In genomic region chr7:106285051-106285800, GRCh38 we compare ENCODE assay signal across 1 cellular context.
TF ChIP-seq lines count a peak whose summit lies in the region.

No MANE protein-coding gene starts in this region.

TF ChIP-seq in HepG2, 621 proteins besides CTCF, POLR2A, EP300 and RAD21 (continued from another document and continues in another):
- TF ChIP-seq DZIP1 (CRISPR knock-in tag; IDR thresholded peaks at IDR 0.05) (no peak; the same call in 1 of the 2 replicates), ZNF556 (CRISPR knock-in tag; IDR thresholded peaks at IDR 0.05; ENCODE audit: borderline replicate concordance) (peak; percentile 61; the same call in 1 of the 2 replicates), PITX1 (CRISPR knock-in tag; IDR thresholded peaks at IDR 0.05) (peak; percentile 34; the same call in 1 of the 2 replicates), MEIS1 (CRISPR knock-in tag; IDR thresholded peaks at IDR 0.05; ENCODE audit: borderline replicate concordance) (peak; percentile 64), POGK (CRISPR knock-in tag; conservative IDR thresholded peaks at IDR 0.05) (peak; percentile 27; the same call in 1 of the 2 replicates), FOXA1 (IDR thresholded peaks at IDR 0.05) (no peak), FOXA1 (CRISPR knock-in tag; IDR thresholded peaks at IDR 0.05) (no peak), ZSCAN12 (CRISPR knock-in tag; IDR thresholded peaks at IDR 0.05) (no peak), BATF2 (CRISPR knock-in tag; IDR thresholded peaks at IDR 0.05) (no peak; the same call in 1 of the 2 replicates), ZBTB20 (CRISPR knock-in tag; IDR thresholded peaks at IDR 0.05; ENCODE audit: borderline replicate concordance, low read depth) (peak; percentile 43; the same call in 1 of the 2 replicates), REPIN1 (CRISPR knock-in tag; IDR thresholded peaks at IDR 0.05; ENCODE audit: borderline replicate concordance, low read depth) (peak; percentile 37; the same call in 1 of the 2 replicates), MIXL1 (CRISPR knock-in tag; IDR thresholded peaks at IDR 0.05) (no peak; the same call in 1 of the 2 replicates), KLF9 (CRISPR knock-in tag; IDR thresholded peaks at IDR 0.05; ENCODE audit: low read depth) (no peak), NFAT5 (CRISPR knock-in tag; IDR thresholded peaks at IDR 0.05) (no peak), ZNF331 (CRISPR knock-in tag; IDR thresholded peaks at IDR 0.05) (peak; percentile 45; the same call in 1 of the 2 replicates), ZNF850 (CRISPR knock-in tag; conservative IDR thresholded peaks at IDR 0.05) (no peak), HMGXB4 (CRISPR knock-in tag; IDR thresholded peaks at IDR 0.05; ENCODE audit: borderline replicate concordance in 1 of 2, low read depth in 1 of 2) (peak; percentile 46 to 61; a peak in 2 of 4 replicates), ZNF251 (CRISPR knock-in tag; IDR thresholded peaks at IDR 0.05) (no peak), EZH2 (conservative IDR thresholded peaks at IDR 0.05; ENCODE audit: low read depth, low read length) (no peak), ZNF143 (CRISPR knock-in tag; IDR thresholded peaks at IDR 0.05) (peak; percentile 52), MAFF (IDR thresholded peaks at IDR 0.05; ENCODE audit: low read depth, low read length) (no peak), CREM (IDR thresholded peaks at IDR 0.05) (0 out of 2 replicates have a peak, but pooled peaks have one; percentile 2), CREM (CRISPR knock-in tag; IDR thresholded peaks at IDR 0.05) (no peak), GLI4 (CRISPR knock-in tag; IDR thresholded peaks at IDR 0.05; ENCODE audit: borderline replicate concordance) (0 out of 2 replicates have a peak, but pooled peaks have one; percentile 60), ARNT (IDR thresholded peaks at IDR 0.05) (no peak), IKZF1 (IDR thresholded peaks at IDR 0.05) (no peak), PHF21A (CRISPR knock-in tag; IDR thresholded peaks at IDR 0.05) (no peak), RBAK (CRISPR knock-in tag; IDR thresholded peaks at IDR 0.05) (no peak), ZSCAN20 (CRISPR knock-in tag; IDR thresholded peaks at IDR 0.05; ENCODE audit: borderline replicate concordance) (no peak), ZNF230 (CRISPR knock-in tag; IDR thresholded peaks at IDR 0.05) (no peak; the same call in 1 of the 2 replicates), ONECUT2 (CRISPR knock-in tag; IDR thresholded peaks at IDR 0.05) (no peak)
- TF ChIP-seq, protein P1, sequence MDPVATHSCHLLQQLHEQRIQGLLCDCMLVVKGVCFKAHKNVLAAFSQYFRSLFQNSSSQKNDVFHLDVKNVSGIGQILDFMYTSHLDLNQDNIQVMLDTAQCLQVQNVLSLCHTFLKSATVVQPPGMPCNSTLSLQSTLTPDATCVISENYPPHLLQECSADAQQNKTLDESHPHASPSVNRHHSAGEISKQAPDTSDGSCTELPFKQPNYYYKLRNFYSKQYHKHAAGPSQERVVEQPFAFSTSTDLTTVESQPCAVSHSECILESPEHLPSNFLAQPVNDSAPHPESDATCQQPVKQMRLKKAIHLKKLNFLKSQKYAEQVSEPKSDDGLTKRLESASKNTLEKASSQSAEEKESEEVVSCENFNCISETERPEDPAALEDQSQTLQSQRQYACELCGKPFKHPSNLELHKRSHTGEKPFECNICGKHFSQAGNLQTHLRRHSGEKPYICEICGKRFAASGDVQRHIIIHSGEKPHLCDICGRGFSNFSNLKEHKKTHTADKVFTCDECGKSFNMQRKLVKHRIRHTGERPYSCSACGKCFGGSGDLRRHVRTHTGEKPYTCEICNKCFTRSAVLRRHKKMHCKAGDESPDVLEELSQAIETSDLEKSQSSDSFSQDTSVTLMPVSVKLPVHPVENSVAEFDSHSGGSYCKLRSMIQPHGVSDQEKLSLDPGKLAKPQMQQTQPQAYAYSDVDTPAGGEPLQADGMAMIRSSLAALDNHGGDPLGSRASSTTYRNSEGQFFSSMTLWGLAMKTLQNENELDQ (CRISPR knock-in tag; IDR thresholded peaks at IDR 0.05; ENCODE audit: borderline replicate concordance): no peak
- TF ChIP-seq, protein P2, sequence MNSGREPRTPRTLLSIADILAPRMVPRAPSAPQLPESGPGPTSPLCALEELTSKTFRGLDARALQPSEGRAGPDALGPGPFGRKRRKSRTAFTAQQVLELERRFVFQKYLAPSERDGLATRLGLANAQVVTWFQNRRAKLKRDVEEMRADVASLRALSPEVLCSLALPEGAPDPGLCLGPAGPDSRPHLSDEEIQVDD (CRISPR knock-in tag; IDR thresholded peaks at IDR 0.05; ENCODE audit: borderline replicate concordance): no peak
- TF ChIP-seq, protein P3, sequence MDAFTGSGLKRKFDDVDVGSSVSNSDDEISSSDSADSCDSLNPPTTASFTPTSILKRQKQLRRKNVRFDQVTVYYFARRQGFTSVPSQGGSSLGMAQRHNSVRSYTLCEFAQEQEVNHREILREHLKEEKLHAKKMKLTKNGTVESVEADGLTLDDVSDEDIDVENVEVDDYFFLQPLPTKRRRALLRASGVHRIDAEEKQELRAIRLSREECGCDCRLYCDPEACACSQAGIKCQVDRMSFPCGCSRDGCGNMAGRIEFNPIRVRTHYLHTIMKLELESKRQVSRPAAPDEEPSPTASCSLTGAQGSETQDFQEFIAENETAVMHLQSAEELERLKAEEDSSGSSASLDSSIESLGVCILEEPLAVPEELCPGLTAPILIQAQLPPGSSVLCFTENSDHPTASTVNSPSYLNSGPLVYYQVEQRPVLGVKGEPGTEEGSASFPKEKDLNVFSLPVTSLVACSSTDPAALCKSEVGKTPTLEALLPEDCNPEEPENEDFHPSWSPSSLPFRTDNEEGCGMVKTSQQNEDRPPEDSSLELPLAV (CRISPR knock-in tag; conservative IDR thresholded peaks at IDR 0.05; ENCODE audit: low read depth): no peak
- TF ChIP-seq, protein P4, sequence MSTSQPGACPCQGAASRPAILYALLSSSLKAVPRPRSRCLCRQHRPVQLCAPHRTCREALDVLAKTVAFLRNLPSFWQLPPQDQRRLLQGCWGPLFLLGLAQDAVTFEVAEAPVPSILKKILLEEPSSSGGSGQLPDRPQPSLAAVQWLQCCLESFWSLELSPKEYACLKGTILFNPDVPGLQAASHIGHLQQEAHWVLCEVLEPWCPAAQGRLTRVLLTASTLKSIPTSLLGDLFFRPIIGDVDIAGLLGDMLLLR (CRISPR knock-in tag; IDR thresholded peaks at IDR 0.05): no peak
- TF ChIP-seq, protein P5, sequence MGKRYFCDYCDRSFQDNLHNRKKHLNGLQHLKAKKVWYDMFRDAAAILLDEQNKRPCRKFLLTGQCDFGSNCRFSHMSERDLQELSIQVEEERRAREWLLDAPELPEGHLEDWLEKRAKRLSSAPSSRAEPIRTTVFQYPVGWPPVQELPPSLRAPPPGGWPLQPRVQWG (CRISPR knock-in tag; IDR thresholded peaks at IDR 0.05; ENCODE audit: borderline replicate concordance, low read depth): no peak
